5 cellular contexts compared by ENCODE assay signal in genomic region chr15:86850939-86851338, GRCh38.
"Had no signal": no experiment of that assay in that cellular context is flagged by ENCODE, and none has a peak within 500 bp of the region (broad histone marks: within the 10 kb centered on the region; RNA-seq: fewer than 3 reads in every experiment).

No MANE protein-coding gene starts in this region.

- ATAC-seq: HepG2, K562 had no signal

- H3K4me3 ChIP-seq: K562 had no signal

- DNase-seq: IMR-90, KBM-7 had no signal

- H3K27ac ChIP-seq: HL-60 had no signal
